1 cellular context compared by ENCODE assay signal in the genomic region with DNA sequence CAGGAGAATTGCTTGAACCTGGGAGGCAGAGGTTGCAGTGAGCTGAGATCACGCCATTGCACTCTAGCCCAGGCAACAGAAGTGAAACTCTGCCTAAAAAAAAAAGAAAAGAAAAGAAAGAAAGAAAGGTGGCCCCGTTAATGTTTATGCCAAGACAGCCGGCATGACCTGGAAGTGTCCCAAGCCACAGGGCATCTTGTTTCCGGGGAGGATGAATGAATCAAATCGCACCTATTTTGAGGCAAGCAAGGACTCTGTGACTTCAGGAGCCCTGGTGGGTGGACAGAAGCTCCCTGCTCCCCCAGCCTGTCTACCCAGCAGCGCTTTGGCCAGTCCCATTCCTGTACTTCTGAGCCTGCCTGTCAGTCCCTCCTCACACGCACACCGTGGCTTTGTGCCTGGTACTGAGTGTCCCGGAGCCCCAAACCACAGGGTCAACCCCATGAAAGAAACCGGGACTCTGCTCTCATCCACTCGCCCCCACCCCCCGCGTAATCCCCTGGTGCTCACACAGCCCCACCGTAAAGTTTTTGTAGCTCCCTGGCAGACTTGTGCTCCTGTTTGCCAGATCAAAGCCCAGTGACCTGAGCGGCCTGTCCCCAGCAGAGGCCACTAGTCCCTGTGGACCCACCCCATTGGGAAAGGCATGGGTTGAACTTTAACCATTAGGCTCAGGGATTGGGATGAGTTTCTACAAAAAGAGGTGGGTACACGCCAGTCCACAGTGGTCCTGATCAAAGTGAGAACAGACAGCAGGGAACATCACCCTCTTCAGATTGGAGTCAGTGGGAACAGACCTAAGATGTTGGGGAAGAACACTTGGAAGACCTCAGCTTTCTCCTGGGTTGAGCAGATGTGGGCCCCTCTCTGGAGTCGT.
A peak's percentile ranks its signal among the peaks of the same experiment; 100 is the strongest.
TF ChIP-seq lines count a peak whose summit lies in the region.

No MANE protein-coding gene starts in this region.

TF ChIP-seq in HepG2, 621 proteins besides CTCF, POLR2A, EP300 and RAD21 (continued from another document and continues in another):
- TF ChIP-seq ZBTB40 (IDR thresholded peaks at IDR 0.05): no peak
- 0 out of 2 replicates have a peak, but pooled peaks have one; percentile 8 for TF ChIP-seq ZBTB40 (CRISPR knock-in tag; IDR thresholded peaks at IDR 0.05)
- peak; percentile 86 for TF ChIP-seq PATZ1 (CRISPR knock-in tag; IDR thresholded peaks at IDR 0.05)
- peak; percentile 85; the same call in 1 of the 2 replicates for TF ChIP-seq ZNF337 (CRISPR knock-in tag; IDR thresholded peaks at IDR 0.05; ENCODE audit: borderline replicate concordance, low read depth)
- peak; percentile 44; the same call in 1 of the 2 replicates for TF ChIP-seq HOXD1 (CRISPR knock-in tag; IDR thresholded peaks at IDR 0.05)
- TF ChIP-seq ZMYM2 (CRISPR knock-in tag; IDR thresholded peaks at IDR 0.05): peak; percentile 68; the same call in 1 of the 2 replicates
- TF ChIP-seq FOXA1 (IDR thresholded peaks at IDR 0.05): no peak
- peak; percentile 3; the same call in 1 of the 2 replicates for TF ChIP-seq FOXA1 (CRISPR knock-in tag; IDR thresholded peaks at IDR 0.05)
- no peak for TF ChIP-seq NBN (conservative IDR thresholded peaks at IDR 0.05)
- peak; percentile 79 for TF ChIP-seq ZNF263 (CRISPR knock-in tag; IDR thresholded peaks at IDR 0.05)
- TF ChIP-seq ZNF766 (CRISPR knock-in tag; IDR thresholded peaks at IDR 0.05; ENCODE audit: borderline replicate concordance): peak; percentile 55; the same call in 1 of the 2 replicates
- peak; percentile 57 for TF ChIP-seq ZSCAN25 (CRISPR knock-in tag; IDR thresholded peaks at IDR 0.05)
- TF ChIP-seq PAX8 (CRISPR knock-in tag; IDR thresholded peaks at IDR 0.05; ENCODE audit: borderline replicate concordance): no peak
- no peak for TF ChIP-seq SMARCE1 (IDR thresholded peaks at IDR 0.05; ENCODE audit: borderline replicate concordance)
- TF ChIP-seq SMARCC2 (IDR thresholded peaks at IDR 0.05): no peak
- 0 out of 2 replicates have a peak, but pooled peaks have one; percentile 3 for TF ChIP-seq ZNF230 (CRISPR knock-in tag; IDR thresholded peaks at IDR 0.05)
- TF ChIP-seq ZSCAN20 (CRISPR knock-in tag; IDR thresholded peaks at IDR 0.05; ENCODE audit: borderline replicate concordance): peak; percentile 24; the same call in 1 of the 2 replicates
- TF ChIP-seq, protein P1, sequence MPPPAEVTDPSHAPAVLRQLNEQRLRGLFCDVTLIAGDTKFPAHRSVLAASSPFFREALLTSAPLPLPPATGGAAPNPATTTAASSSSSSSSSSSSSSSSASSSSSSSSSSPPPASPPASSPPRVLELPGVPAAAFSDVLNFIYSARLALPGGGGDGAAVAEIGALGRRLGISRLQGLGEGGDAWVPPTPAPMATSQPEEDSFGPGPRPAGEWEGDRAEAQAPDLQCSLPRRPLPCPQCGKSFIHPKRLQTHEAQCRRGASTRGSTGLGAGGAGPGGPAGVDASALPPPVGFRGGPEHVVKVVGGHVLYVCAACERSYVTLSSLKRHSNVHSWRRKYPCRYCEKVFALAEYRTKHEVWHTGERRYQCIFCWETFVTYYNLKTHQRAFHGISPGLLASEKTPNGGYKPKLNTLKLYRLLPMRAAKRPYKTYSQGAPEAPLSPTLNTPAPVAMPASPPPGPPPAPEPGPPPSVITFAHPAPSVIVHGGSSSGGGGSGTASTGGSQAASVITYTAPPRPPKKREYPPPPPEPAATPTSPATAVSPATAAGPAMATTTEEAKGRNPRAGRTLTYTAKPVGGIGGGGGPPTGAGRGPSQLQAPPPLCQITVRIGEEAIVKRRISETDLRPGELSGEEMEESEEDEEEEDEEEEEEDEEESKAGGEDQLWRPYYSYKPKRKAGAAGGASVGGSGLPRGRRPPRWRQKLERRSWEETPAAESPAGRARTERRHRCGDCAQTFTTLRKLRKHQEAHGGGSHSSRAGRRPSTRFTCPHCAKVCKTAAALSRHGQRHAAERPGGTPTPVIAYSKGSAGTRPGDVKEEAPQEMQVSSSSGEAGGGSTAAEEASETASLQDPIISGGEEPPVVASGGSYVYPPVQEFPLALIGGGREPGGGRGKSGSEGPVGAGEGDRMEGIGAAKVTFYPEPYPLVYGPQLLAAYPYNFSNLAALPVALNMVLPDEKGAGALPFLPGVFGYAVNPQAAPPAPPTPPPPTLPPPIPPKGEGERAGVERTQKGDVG (CRISPR knock-in tag; IDR thresholded peaks at IDR 0.05; ENCODE audit: borderline replicate concordance): peak; percentile 59; the same call in 1 of the 2 replicates
- peak; percentile 56; the same call in 1 of the 2 replicates for TF ChIP-seq ARNTL (CRISPR knock-in tag; IDR thresholded peaks at IDR 0.05)
- peak; percentile 89 for TF ChIP-seq ZNF264 (CRISPR knock-in tag; IDR thresholded peaks at IDR 0.05)
- no peak for TF ChIP-seq CC2D1A (CRISPR knock-in tag; IDR thresholded peaks at IDR 0.05)
- peak; percentile 56 for TF ChIP-seq TEAD3 (CRISPR knock-in tag; optimal IDR thresholded peaks at IDR 0.05; ENCODE audit: borderline replicate concordance)
- peak; percentile 75 for TF ChIP-seq ATF7-NPFF (CRISPR knock-in tag; IDR thresholded peaks at IDR 0.05; ENCODE audit: low read depth)
- TF ChIP-seq NR2F1 (CRISPR knock-in tag; IDR thresholded peaks at IDR 0.05): peak; percentile 68 to 75
- TF ChIP-seq, protein P2, sequence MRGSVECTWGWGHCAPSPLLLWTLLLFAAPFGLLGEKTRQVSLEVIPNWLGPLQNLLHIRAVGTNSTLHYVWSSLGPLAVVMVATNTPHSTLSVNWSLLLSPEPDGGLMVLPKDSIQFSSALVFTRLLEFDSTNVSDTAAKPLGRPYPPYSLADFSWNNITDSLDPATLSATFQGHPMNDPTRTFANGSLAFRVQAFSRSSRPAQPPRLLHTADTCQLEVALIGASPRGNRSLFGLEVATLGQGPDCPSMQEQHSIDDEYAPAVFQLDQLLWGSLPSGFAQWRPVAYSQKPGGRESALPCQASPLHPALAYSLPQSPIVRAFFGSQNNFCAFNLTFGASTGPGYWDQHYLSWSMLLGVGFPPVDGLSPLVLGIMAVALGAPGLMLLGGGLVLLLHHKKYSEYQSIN (CRISPR knock-in tag; IDR thresholded peaks at IDR 0.05; ENCODE audit: borderline replicate concordance): no peak
- TF ChIP-seq, protein P3, sequence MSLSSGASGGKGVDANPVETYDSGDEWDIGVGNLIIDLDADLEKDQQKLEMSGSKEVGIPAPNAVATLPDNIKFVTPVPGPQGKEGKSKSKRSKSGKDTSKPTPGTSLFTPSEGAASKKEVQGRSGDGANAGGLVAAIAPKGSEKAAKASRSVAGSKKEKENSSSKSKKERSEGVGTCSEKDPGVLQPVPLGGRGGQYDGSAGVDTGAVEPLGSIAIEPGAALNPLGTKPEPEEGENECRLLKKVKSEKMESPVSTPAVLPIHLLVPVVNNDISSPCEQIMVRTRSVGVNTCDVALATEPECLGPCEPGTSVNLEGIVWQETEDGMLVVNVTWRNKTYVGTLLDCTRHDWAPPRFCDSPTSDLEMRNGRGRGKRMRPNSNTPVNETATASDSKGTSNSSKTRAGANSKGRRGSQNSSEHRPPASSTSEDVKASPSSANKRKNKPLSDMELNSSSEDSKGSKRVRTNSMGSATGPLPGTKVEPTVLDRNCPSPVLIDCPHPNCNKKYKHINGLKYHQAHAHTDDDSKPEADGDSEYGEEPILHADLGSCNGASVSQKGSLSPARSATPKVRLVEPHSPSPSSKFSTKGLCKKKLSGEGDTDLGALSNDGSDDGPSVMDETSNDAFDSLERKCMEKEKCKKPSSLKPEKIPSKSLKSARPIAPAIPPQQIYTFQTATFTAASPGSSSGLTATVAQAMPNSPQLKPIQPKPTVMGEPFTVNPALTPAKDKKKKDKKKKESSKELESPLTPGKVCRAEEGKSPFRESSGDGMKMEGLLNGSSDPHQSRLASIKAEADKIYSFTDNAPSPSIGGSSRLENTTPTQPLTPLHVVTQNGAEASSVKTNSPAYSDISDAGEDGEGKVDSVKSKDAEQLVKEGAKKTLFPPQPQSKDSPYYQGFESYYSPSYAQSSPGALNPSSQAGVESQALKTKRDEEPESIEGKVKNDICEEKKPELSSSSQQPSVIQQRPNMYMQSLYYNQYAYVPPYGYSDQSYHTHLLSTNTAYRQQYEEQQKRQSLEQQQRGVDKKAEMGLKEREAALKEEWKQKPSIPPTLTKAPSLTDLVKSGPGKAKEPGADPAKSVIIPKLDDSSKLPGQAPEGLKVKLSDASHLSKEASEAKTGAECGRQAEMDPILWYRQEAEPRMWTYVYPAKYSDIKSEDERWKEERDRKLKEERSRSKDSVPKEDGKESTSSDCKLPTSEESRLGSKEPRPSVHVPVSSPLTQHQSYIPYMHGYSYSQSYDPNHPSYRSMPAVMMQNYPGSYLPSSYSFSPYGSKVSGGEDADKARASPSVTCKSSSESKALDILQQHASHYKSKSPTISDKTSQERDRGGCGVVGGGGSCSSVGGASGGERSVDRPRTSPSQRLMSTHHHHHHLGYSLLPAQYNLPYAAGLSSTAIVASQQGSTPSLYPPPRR (CRISPR knock-in tag; IDR thresholded peaks at IDR 0.05; ENCODE audit: borderline replicate concordance): peak; percentile 58; the same call in 1 of the 2 replicates
- TF ChIP-seq SATB2 (CRISPR knock-in tag; IDR thresholded peaks at IDR 0.05): no peak
- TF ChIP-seq ZNF556 (CRISPR knock-in tag; IDR thresholded peaks at IDR 0.05; ENCODE audit: borderline replicate concordance): peak; percentile 69; the same call in 1 of the 2 replicates
